ENCODE assay signal across 1 cellular context in the genomic region with DNA sequence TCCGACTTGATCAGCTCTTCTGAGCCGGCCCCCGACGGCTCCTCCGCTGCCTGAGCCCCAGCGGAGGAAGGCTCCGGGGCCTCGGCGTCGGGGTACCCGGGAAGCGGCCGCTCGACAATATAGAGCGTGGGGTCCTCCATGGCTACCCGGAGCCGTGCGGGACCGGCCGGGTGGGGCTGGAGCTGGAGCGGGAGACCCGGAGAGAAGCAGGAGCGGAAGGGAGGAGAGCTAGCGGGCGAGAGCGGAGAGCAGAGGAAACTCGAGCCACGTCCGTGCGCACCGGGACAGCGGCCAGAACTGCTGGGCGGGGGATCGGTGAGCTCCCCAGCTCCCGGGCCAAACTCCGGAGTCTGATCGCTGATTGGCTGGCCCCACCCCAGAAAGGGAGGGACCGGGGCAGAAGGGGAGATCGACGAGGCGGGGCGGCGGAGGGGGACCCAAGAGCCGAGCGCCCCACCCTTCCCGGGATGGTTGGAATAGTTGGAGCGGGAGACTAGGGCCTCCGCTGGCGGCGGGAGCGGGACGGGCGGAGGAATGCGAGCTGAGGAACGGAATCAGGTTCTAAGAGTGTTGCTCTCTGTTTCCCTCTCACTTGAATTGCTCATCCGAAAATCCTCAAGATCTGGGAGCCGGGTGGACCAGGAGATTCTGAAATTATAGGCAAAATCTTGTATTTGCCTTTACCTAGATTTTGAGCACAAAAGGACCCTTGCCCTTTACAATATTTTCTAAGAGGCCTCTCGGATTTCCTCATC.
TF ChIP-seq lines count a peak whose summit lies in the region.

A gene with protein sequence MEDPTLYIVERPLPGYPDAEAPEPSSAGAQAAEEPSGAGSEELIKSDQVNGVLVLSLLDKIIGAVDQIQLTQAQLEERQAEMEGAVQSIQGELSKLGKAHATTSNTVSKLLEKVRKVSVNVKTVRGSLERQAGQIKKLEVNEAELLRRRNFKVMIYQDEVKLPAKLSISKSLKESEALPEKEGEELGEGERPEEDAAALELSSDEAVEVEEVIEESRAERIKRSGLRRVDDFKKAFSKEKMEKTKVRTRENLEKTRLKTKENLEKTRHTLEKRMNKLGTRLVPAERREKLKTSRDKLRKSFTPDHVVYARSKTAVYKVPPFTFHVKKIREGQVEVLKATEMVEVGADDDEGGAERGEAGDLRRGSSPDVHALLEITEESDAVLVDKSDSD (minus strand): TSS at position 299 of the 755 bp plus-strand sequence. CDS start 159 bp downstream, at position 140.

TF ChIP-seq in WTC11, 78 proteins besides CTCF, POLR2A, EP300 and RAD21 (continued from another document and continues in another):
- TF ChIP-seq, protein P1, sequence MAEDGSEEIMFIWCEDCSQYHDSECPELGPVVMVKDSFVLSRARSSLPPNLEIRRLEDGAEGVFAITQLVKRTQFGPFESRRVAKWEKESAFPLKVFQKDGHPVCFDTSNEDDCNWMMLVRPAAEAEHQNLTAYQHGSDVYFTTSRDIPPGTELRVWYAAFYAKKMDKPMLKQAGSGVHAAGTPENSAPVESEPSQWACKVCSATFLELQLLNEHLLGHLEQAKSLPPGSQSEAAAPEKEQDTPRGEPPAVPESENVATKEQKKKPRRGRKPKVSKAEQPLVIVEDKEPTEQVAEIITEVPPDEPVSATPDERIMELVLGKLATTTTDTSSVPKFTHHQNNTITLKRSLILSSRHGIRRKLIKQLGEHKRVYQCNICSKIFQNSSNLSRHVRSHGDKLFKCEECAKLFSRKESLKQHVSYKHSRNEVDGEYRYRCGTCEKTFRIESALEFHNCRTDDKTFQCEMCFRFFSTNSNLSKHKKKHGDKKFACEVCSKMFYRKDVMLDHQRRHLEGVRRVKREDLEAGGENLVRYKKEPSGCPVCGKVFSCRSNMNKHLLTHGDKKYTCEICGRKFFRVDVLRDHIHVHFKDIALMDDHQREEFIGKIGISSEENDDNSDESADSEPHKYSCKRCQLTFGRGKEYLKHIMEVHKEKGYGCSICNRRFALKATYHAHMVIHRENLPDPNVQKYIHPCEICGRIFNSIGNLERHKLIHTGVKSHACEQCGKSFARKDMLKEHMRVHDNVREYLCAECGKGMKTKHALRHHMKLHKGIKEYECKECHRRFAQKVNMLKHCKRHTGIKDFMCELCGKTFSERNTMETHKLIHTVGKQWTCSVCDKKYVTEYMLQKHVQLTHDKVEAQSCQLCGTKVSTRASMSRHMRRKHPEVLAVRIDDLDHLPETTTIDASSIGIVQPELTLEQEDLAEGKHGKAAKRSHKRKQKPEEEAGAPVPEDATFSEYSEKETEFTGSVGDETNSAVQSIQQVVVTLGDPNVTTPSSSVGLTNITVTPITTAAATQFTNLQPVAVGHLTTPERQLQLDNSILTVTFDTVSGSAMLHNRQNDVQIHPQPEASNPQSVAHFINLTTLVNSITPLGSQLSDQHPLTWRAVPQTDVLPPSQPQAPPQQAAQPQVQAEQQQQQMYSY (CRISPR knock-in tag; IDR thresholded peaks at IDR 0.05): peak; percentile 96
- TF ChIP-seq, protein P2, sequence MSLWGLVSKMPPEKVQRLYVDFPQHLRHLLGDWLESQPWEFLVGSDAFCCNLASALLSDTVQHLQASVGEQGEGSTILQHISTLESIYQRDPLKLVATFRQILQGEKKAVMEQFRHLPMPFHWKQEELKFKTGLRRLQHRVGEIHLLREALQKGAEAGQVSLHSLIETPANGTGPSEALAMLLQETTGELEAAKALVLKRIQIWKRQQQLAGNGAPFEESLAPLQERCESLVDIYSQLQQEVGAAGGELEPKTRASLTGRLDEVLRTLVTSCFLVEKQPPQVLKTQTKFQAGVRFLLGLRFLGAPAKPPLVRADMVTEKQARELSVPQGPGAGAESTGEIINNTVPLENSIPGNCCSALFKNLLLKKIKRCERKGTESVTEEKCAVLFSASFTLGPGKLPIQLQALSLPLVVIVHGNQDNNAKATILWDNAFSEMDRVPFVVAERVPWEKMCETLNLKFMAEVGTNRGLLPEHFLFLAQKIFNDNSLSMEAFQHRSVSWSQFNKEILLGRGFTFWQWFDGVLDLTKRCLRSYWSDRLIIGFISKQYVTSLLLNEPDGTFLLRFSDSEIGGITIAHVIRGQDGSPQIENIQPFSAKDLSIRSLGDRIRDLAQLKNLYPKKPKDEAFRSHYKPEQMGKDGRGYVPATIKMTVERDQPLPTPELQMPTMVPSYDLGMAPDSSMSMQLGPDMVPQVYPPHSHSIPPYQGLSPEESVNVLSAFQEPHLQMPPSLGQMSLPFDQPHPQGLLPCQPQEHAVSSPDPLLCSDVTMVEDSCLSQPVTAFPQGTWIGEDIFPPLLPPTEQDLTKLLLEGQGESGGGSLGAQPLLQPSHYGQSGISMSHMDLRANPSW (CRISPR knock-in tag; conservative IDR thresholded peaks at IDR 0.05; ENCODE audit: low read depth): no peak
- TF ChIP-seq GRHL2 (CRISPR knock-in tag; IDR thresholded peaks at IDR 0.05; ENCODE audit: insufficient replicate concordance, severe bottlenecking): no peak
- TF ChIP-seq FOXP1 (CRISPR knock-in tag; IDR thresholded peaks at IDR 0.05; ENCODE audit: borderline replicate concordance): 0 out of 2 replicates have a peak, but pooled peaks have one; percentile 49
- TF ChIP-seq, protein P3, sequence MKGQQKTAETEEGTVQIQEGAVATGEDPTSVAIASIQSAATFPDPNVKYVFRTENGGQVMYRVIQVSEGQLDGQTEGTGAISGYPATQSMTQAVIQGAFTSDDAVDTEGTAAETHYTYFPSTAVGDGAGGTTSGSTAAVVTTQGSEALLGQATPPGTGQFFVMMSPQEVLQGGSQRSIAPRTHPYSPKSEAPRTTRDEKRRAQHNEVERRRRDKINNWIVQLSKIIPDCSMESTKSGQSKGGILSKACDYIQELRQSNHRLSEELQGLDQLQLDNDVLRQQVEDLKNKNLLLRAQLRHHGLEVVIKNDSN (CRISPR knock-in tag; IDR thresholded peaks at IDR 0.05): no peak
- TF ChIP-seq, protein P4, sequence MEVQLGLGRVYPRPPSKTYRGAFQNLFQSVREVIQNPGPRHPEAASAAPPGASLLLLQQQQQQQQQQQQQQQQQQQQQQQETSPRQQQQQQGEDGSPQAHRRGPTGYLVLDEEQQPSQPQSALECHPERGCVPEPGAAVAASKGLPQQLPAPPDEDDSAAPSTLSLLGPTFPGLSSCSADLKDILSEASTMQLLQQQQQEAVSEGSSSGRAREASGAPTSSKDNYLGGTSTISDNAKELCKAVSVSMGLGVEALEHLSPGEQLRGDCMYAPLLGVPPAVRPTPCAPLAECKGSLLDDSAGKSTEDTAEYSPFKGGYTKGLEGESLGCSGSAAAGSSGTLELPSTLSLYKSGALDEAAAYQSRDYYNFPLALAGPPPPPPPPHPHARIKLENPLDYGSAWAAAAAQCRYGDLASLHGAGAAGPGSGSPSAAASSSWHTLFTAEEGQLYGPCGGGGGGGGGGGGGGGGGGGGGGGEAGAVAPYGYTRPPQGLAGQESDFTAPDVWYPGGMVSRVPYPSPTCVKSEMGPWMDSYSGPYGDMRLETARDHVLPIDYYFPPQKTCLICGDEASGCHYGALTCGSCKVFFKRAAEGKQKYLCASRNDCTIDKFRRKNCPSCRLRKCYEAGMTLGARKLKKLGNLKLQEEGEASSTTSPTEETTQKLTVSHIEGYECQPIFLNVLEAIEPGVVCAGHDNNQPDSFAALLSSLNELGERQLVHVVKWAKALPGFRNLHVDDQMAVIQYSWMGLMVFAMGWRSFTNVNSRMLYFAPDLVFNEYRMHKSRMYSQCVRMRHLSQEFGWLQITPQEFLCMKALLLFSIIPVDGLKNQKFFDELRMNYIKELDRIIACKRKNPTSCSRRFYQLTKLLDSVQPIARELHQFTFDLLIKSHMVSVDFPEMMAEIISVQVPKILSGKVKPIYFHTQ (CRISPR knock-in tag; IDR thresholded peaks at IDR 0.05): no peak
- no peak for TF ChIP-seq ZNF396 (CRISPR knock-in tag; IDR thresholded peaks at IDR 0.05; ENCODE audit: borderline replicate concordance)
- TF ChIP-seq GABPB1 (CRISPR knock-in tag; IDR thresholded peaks at IDR 0.05): peak; percentile 51; the same call in 1 of the 2 replicates
- TF ChIP-seq SMAD3 (CRISPR knock-in tag; IDR thresholded peaks at IDR 0.05; ENCODE audit: borderline replicate concordance): no peak
- peak; percentile 64 for TF ChIP-seq NFYB (CRISPR knock-in tag; conservative IDR thresholded peaks at IDR 0.05; ENCODE audit: low read depth)
- TF ChIP-seq, protein P5, sequence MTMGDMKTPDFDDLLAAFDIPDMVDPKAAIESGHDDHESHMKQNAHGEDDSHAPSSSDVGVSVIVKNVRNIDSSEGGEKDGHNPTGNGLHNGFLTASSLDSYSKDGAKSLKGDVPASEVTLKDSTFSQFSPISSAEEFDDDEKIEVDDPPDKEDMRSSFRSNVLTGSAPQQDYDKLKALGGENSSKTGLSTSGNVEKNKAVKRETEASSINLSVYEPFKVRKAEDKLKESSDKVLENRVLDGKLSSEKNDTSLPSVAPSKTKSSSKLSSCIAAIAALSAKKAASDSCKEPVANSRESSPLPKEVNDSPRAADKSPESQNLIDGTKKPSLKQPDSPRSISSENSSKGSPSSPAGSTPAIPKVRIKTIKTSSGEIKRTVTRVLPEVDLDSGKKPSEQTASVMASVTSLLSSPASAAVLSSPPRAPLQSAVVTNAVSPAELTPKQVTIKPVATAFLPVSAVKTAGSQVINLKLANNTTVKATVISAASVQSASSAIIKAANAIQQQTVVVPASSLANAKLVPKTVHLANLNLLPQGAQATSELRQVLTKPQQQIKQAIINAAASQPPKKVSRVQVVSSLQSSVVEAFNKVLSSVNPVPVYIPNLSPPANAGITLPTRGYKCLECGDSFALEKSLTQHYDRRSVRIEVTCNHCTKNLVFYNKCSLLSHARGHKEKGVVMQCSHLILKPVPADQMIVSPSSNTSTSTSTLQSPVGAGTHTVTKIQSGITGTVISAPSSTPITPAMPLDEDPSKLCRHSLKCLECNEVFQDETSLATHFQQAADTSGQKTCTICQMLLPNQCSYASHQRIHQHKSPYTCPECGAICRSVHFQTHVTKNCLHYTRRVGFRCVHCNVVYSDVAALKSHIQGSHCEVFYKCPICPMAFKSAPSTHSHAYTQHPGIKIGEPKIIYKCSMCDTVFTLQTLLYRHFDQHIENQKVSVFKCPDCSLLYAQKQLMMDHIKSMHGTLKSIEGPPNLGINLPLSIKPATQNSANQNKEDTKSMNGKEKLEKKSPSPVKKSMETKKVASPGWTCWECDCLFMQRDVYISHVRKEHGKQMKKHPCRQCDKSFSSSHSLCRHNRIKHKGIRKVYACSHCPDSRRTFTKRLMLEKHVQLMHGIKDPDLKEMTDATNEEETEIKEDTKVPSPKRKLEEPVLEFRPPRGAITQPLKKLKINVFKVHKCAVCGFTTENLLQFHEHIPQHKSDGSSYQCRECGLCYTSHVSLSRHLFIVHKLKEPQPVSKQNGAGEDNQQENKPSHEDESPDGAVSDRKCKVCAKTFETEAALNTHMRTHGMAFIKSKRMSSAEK (CRISPR knock-in tag; IDR thresholded peaks at IDR 0.05; ENCODE audit: borderline replicate concordance): no peak
- TF ChIP-seq ZNF425 (CRISPR knock-in tag; conservative IDR thresholded peaks at IDR 0.05): no peak
- TF ChIP-seq RELA (CRISPR knock-in tag; IDR thresholded peaks at IDR 0.05; ENCODE audit: borderline replicate concordance): 0 out of 2 replicates have a peak, but pooled peaks have one; percentile 14
- TF ChIP-seq, protein P6, sequence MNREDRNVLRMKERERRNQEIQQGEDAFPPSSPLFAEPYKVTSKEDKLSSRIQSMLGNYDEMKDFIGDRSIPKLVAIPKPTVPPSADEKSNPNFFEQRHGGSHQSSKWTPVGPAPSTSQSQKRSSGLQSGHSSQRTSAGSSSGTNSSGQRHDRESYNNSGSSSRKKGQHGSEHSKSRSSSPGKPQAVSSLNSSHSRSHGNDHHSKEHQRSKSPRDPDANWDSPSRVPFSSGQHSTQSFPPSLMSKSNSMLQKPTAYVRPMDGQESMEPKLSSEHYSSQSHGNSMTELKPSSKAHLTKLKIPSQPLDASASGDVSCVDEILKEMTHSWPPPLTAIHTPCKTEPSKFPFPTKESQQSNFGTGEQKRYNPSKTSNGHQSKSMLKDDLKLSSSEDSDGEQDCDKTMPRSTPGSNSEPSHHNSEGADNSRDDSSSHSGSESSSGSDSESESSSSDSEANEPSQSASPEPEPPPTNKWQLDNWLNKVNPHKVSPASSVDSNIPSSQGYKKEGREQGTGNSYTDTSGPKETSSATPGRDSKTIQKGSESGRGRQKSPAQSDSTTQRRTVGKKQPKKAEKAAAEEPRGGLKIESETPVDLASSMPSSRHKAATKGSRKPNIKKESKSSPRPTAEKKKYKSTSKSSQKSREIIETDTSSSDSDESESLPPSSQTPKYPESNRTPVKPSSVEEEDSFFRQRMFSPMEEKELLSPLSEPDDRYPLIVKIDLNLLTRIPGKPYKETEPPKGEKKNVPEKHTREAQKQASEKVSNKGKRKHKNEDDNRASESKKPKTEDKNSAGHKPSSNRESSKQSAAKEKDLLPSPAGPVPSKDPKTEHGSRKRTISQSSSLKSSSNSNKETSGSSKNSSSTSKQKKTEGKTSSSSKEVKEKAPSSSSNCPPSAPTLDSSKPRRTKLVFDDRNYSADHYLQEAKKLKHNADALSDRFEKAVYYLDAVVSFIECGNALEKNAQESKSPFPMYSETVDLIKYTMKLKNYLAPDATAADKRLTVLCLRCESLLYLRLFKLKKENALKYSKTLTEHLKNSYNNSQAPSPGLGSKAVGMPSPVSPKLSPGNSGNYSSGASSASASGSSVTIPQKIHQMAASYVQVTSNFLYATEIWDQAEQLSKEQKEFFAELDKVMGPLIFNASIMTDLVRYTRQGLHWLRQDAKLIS (CRISPR knock-in tag; IDR thresholded peaks at IDR 0.05; ENCODE audit: borderline replicate concordance): no peak
- no peak for TF ChIP-seq ZBTB43 (CRISPR knock-in tag; IDR thresholded peaks at IDR 0.05)
- TF ChIP-seq SOX15 (CRISPR knock-in tag; IDR thresholded peaks at IDR 0.05): no peak
- peak; percentile 52; the same call in 1 of the 2 replicates for TF ChIP-seq CREB1 (CRISPR knock-in tag; IDR thresholded peaks at IDR 0.05)
- TF ChIP-seq ATF1 (CRISPR knock-in tag; IDR thresholded peaks at IDR 0.05): no peak
- TF ChIP-seq JUN (CRISPR knock-in tag; IDR thresholded peaks at IDR 0.05): peak; percentile 9; the same call in 1 of the 2 replicates
- TF ChIP-seq CREM (CRISPR knock-in tag; IDR thresholded peaks at IDR 0.05): no peak
